8 cellular contexts compared by ENCODE assay signal in genomic region chr11:3095712-3096361, GRCh38. TPM values are rescaled to one million over a fixed set of nuclear protein-coding genes. Genes with fewer than 3 reads are reported as not detected.
DNase-seq lines count a peak whose midpoint lies in the region; ATAC-seq, FAIRE-seq and TF ChIP-seq lines count a peak whose summit lies in the region.
"Had no signal": no experiment of that assay in that cellular context is flagged by ENCODE, and none has a peak within 500 bp of the region (broad histone marks: within the 10 kb centered on the region; RNA-seq: fewer than 3 reads in every experiment).

No MANE protein-coding gene starts in this region.

- no peaks in the 10 kb centered on the region for H3K36me3 ChIP-seq in PC-9 (ENCODE audit: low read depth)
- peaks cover 0 to 23% of the 10 kb centered on the region in 2 donors for H3K36me3 ChIP-seq in lung (ENCODE audit: control insufficient read depth in 2 of 2, insufficient read depth in 2 of 2, low read length in 2 of 2)
- H3K36me3 ChIP-seq in upper lobe of right lung = peaks cover 24% of the 10 kb centered on the region

- TF ChIP-seq CTCF in PC-9 (conservative IDR thresholded peaks at IDR 0.05) = no peak
- TF ChIP-seq CTCF in lung (IDR thresholded peaks at IDR 0.05; ENCODE audit: control extremely low read depth, extremely low read depth) = no peak
- no peak for TF ChIP-seq CTCF in upper lobe of right lung (IDR thresholded peaks at IDR 0.05)

- POLR2A ChIA-PET in PC-9 (lab: Charles Lee; ENCODE audit: unreplicated experiment) = interaction anchor here (0.7 kb wide), 1 partner anchor 93 kb away, joined by 6 read pairs; no protein-coding TSS in a partner anchor

- no peaks in the 10 kb centered on the region for H3K79me2 ChIP-seq in PC-9 (ENCODE audit: low read depth)

- H3K27me3 ChIP-seq in PC-9 (ENCODE audit: insufficient read depth, low read depth) (no peaks in the 10 kb centered on the region), lung (ENCODE audit: control insufficient read depth, insufficient read depth) (no peaks in the 10 kb centered on the region), upper lobe of right lung (no peaks in the 10 kb centered on the region)

- no peak overlapping the region for H3K4me3 Mint-ChIP-seq in activated naive CD4-positive, alpha-beta T cell treated with anti-CD3 and anti-CD28 coated beads for 36 hours

- intact Hi-C loops in PC-9 (cut with micrococcal nuclease; ENCODE audit: unreplicated experiment) = no loop called here
- intact Hi-C loops in upper lobe of right lung (cut with DNase I) = loop anchor here (10.0 kb wide), 1 partner anchor 51 kb away; no protein-coding TSS in a partner anchor
- intact Hi-C loops in activated naive CD4-positive, alpha-beta T cell treated with anti-CD3 and anti-CD28 coated beads for 36 hours (cut with micrococcal nuclease) = no loop called here

- CTCF ChIA-PET in PC-9 (lab: Charles Lee) = interaction anchor here (0.6 to 0.7 kb wide), 3 partner anchors 67 to 122 kb away, joined by 4 to 6 read pairs (median 4); no protein-coding TSS in a partner anchor
- CTCF ChIA-PET in activated naive CD4-positive, alpha-beta T cell treated with anti-CD3 and anti-CD28 coated beads for 36 hours (lab: Charles Lee) = interaction anchor here (0.6 to 1.3 kb wide), 3 partner anchors 14 to 145 kb away, joined by 3 to 4 read pairs (median 3); no protein-coding TSS in a partner anchor

- H3K27me3 Mint-ChIP-seq in activated naive CD4-positive, alpha-beta T cell treated with anti-CD3 and anti-CD28 coated beads for 36 hours (ENCODE audit: low read depth) = no peaks in the 10 kb centered on the region

- WGBS in lung, 2 donors = 54 to 66% methylated on average over 15 of the region's 15 CpGs

- H3K9me2 ChIP-seq in PC-9 (ENCODE audit: insufficient read depth) = no peaks in the 10 kb centered on the region

- H3K4me3 ChIP-seq in PC-9 (peak overlapping the region; percentile 38), lung (no peak overlapping the region), upper lobe of right lung (no peak overlapping the region)

- no peaks in the 10 kb centered on the region for H4K20me1 ChIP-seq in PC-9 (ENCODE audit: insufficient read depth)

- H3K9me3 ChIP-seq in PC-9 (ENCODE audit: insufficient read depth, low read depth) (no peaks in the 10 kb centered on the region), lung (ENCODE audit: control insufficient read depth in 2 of 2, insufficient read depth in 1 of 2, low read length in 1 of 2) (no peaks in the 10 kb centered on the region), upper lobe of right lung (no peaks in the 10 kb centered on the region)

- no peaks in the 10 kb centered on the region for H3K9me3 Mint-ChIP-seq in activated naive CD4-positive, alpha-beta T cell treated with anti-CD3 and anti-CD28 coated beads for 36 hours

- no peak overlapping the region for H3K27ac Mint-ChIP-seq in activated naive CD4-positive, alpha-beta T cell treated with anti-CD3 and anti-CD28 coated beads for 36 hours

- H3K27ac ChIP-seq in PC-9 (peak overlapping the region; percentile 56), lung (ENCODE audit: low read depth in 1 of 2, low read length in 1 of 2) (peak overlapping the region; percentile 26 to 79), upper lobe of right lung (peak overlapping the region; percentile 60)

- ATAC-seq in lung (ENCODE audit: insufficient read depth, low FRiP score) (no peak), upper lobe of right lung (peak; percentile 19)

- H2AFZ ChIP-seq in PC-9 = 0 out of 2 replicates have a peak overlapping the region, but pooled peaks have one; percentile 35

- peaks cover 6% of the 10 kb centered on the region for H3K4me1 Mint-ChIP-seq in activated naive CD4-positive, alpha-beta T cell treated with anti-CD3 and anti-CD28 coated beads for 36 hours (ENCODE audit: low read depth)

- BruUV-seq in PC-9 (replicated peaks; lab: Mats Ljungman, UMichigan) = no TSS peak

- H3F3A ChIP-seq in PC-9 (ENCODE audit: insufficient read depth, low read depth) = peaks cover 7% of the 10 kb centered on the region; the same call in 1 of the 2 replicates

- H3K4me2 ChIP-seq in PC-9 = peak overlapping the region; percentile 72

- no peaks in the 10 kb centered on the region for H3K36me3 Mint-ChIP-seq in activated naive CD4-positive, alpha-beta T cell treated with anti-CD3 and anti-CD28 coated beads for 36 hours (ENCODE audit: low read depth)

- FAIRE-seq in endometrium (lab: Jason Lieb, UNC) = peak; percentile 68
- FAIRE-seq: islet of Langerhans had no signal

- H3K4me1 ChIP-seq in PC-9 (replicated peaks; ENCODE audit: insufficient read depth) = peaks cover 18% of the 10 kb centered on the region
- H3K4me1 ChIP-seq in lung (ENCODE audit: control insufficient read depth in 2 of 2, insufficient read depth in 2 of 2, low read length in 2 of 2) = peaks cover 0 to 4% of the 10 kb centered on the region in 2 donors
- H3K4me1 ChIP-seq in upper lobe of right lung = no peaks in the 10 kb centered on the region

- DNase-seq in PC-9 (peak in 1 of 2 experiments; percentile 60), lung (ENCODE audit: low spot score) (no peak), upper lobe of right lung (peak; percentile 51), NCI-H187 (lab: John Stamatoyannopoulos, UW) (no peak)
- no peak for DNase-seq in activated naive CD4-positive, alpha-beta T cell treated with anti-CD3 and anti-CD28 coated beads for 36 hours
- DNase-seq in activated CD4-positive, alpha-beta T cell treated with anti-CD3 and anti-CD28 coated beads, Interleukin-2, amount 50 U/mL, for 4 hours = no peak

RNA-seq across cellular contexts. Expression of gene CARS1, which starts 38.6 kb away (rescaled TPM):
- total RNA-seq in PC-9 (2021) (58.4 and 78.8 TPM in 2 replicates), lung (10 to 100 TPM; 27.3 to 62.3 TPM), upper lobe of right lung (34.6 TPM)
- 10 to 100 TPM; 30.4 to 45.0 TPM for polyA plus RNA-seq in lung
- 100 to 1,000 TPM; 126 to 128 TPM for total RNA-seq in activated naive CD4-positive, alpha-beta T cell treated with anti-CD3 and anti-CD28 coated beads for 36 hours
